Comparison of ENCODE assay signal across 8 cellular contexts in genomic region chrX:80808160-80808735, GRCh38. TPM values are rescaled to one million over a fixed set of nuclear protein-coding genes. Genes with fewer than 3 reads are reported as not detected.
DNase-seq lines count a peak whose midpoint lies in the region; ATAC-seq and TF ChIP-seq lines count a peak whose summit lies in the region.

No MANE protein-coding gene starts in this region.

- intact Hi-C loops in right cardiac atrium (cut with DNase I): no loop called here

- H3K4me3 ChIP-seq in GM12875 (ENCODE audit: low read depth, low read length): peak overlapping the region; percentile 73
- H3K4me3 ChIP-seq in right cardiac atrium (ENCODE audit: low read length): peak overlapping the region; percentile 90

- WGBS in right cardiac atrium: under 1% methylated on average over 24 of the region's 24 CpGs

- DNase-seq in NCI-H1417 treated with DMSO at 0.1 percent for 48 hours (lab: John Stamatoyannopoulos, UW) (peak; percentile 30), T-helper 2 cell (peak; percentile 30 to 84 (median 66)), right cardiac atrium (peak; percentile 67 to 88 (median 85)), putamen (ENCODE audit: low spot score) (peak; percentile 88), mesenteric fat pad (ENCODE audit: low spot score) (no peak)

- H3K27me3 ChIP-seq in right cardiac atrium (ENCODE audit: control insufficient read depth, insufficient read depth): no peaks in the 10 kb centered on the region

- H3K27ac ChIP-seq in angular gyrus (ENCODE audit: low read depth, low read length) (peak overlapping the region; percentile 76), right cardiac atrium (ENCODE audit: low read length) (peak overlapping the region; percentile 99)

- H3K9me3 ChIP-seq in right cardiac atrium (ENCODE audit: control insufficient read depth, low read length): no peaks in the 10 kb centered on the region

- TF ChIP-seq CTCF in GM12875 (IDR thresholded peaks at IDR 0.05; ENCODE audit: borderline replicate concordance, insufficient read depth, low read depth, low read length): no peak

- H3K4me1 ChIP-seq in right cardiac atrium (ENCODE audit: control insufficient read depth, insufficient read depth, low read length): no peaks in the 10 kb centered on the region

- ATAC-seq in HG02642 (IDR thresholded peaks at IDR 0.05; ENCODE audit: poor library complexity, unreplicated experiment) (peak; percentile 59), right cardiac atrium (peak; percentile 82 to 85)

RNA-seq across cellular contexts. Expression of gene BRWD3, which starts 1.4 kb away (rescaled TPM):
- total RNA-seq in right cardiac atrium: 10 to 100 TPM in 1 of 4 donors, 1 to 10 TPM in 3; 8.5 to 10.0 (median 9.2) TPM
- polyA plus RNA-seq in right cardiac atrium: 3.0 TPM
- total RNA-seq in mesenteric fat pad: 14.6 TPM
